9 cellular contexts compared by ENCODE assay signal in the genomic region with DNA sequence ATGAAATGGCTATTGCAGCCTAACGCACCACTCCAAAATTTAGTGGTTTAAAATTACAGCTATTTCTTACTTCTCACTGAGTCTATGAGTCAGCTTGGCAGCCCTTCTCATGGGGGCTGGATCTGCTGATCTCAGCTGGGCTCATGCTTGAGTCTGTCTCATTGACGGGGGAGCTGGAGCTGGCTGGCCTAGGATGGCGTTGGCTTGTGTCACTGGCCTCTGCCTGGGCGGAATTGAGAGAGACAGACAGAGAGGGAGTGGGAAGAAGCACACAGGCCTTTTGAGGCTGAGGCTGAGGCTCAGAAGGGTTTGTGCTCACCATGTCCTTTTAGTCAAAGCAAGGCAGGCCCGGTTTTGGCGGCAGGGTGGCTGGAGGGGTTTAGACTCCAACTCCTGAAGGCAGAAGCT.
DNase-seq lines count a peak whose midpoint lies in the region; ATAC-seq, FAIRE-seq and TF ChIP-seq lines count a peak whose summit lies in the region.
"Had no signal": no experiment of that assay in that cellular context is flagged by ENCODE, and none has a peak within 500 bp of the region (broad histone marks: within the 10 kb centered on the region; RNA-seq: fewer than 3 reads in every experiment).

No MANE protein-coding gene starts in this region.

- H3K27ac Mint-ChIP-seq in activated T-helper 1 cell treated with anti-CD3 and anti-CD28 coated beads, Interleukin-12 subunit alpha, Interleukin-12 subunit beta, Interleukin-2, Interleukin-4 antibody, amounts not matched to agents 30 ng/mL and 10 ng/mL and 1 ng/mL, durations not matched to agents 14 hours and 24 hours and 36 hours: no peak overlapping the region

- no peak overlapping the region for H2AFZ ChIP-seq in osteoblast (ENCODE audit: low read length)

- intact Hi-C loops in Right ventricle myocardium inferior (cut with DNase I): no loop called here
- intact Hi-C loops in activated T-helper 1 cell treated with anti-CD3 and anti-CD28 coated beads, Interleukin-12 subunit alpha, Interleukin-12 subunit beta, Interleukin-2, Interleukin-4 antibody, amounts not matched to agents 30 ng/mL and 10 ng/mL and 1 ng/mL, durations not matched to agents 14 hours and 24 hours and 36 hours (cut with micrococcal nuclease): no loop called here

- H4K20me1 ChIP-seq in osteoblast (ENCODE audit: insufficient read depth, low read length): no peaks in the 10 kb centered on the region

- TF ChIP-seq CTCF in osteoblast (IDR thresholded peaks at IDR 0.05; ENCODE audit: extremely low read depth, low read depth, low read length): no peak

- no peak overlapping the region for H3K4me3 Mint-ChIP-seq in activated T-helper 1 cell treated with anti-CD3 and anti-CD28 coated beads, Interleukin-12 subunit alpha, Interleukin-12 subunit beta, Interleukin-2, Interleukin-4 antibody, amounts not matched to agents 30 ng/mL and 10 ng/mL and 1 ng/mL, durations not matched to agents 14 hours and 24 hours and 36 hours
- H3K4me3 Mint-ChIP-seq: central memory CD8-positive, alpha-beta T cell had no signal

- no peaks in the 10 kb centered on the region for H3K36me3 Mint-ChIP-seq in activated T-helper 1 cell treated with anti-CD3 and anti-CD28 coated beads, Interleukin-12 subunit alpha, Interleukin-12 subunit beta, Interleukin-2, Interleukin-4 antibody, amounts not matched to agents 30 ng/mL and 10 ng/mL and 1 ng/mL, durations not matched to agents 14 hours and 24 hours and 36 hours (ENCODE audit: low read depth)

- H3K9me3 ChIP-seq in SJCRH30 (replicated peaks) (no peaks in the 10 kb centered on the region), osteoblast (ENCODE audit: low read depth, low read length) (no peaks in the 10 kb centered on the region)

- no peak for FAIRE-seq in H54 (lab: Jason Lieb, UNC)

- H3K79me2 ChIP-seq in osteoblast (ENCODE audit: insufficient read depth, low read length): no peaks in the 10 kb centered on the region

- H3K27me3 Mint-ChIP-seq in activated T-helper 1 cell treated with anti-CD3 and anti-CD28 coated beads, Interleukin-12 subunit alpha, Interleukin-12 subunit beta, Interleukin-2, Interleukin-4 antibody, amounts not matched to agents 30 ng/mL and 10 ng/mL and 1 ng/mL, durations not matched to agents 14 hours and 24 hours and 36 hours (ENCODE audit: insufficient read depth): no peaks in the 10 kb centered on the region
- H3K27me3 Mint-ChIP-seq: central memory CD8-positive, alpha-beta T cell had no signal

- DNase-seq in H54 (ENCODE audit: insufficient read length, low spot score) (peak; percentile 26), SJCRH30 (peak; percentile 36 to 45), Right ventricle myocardium inferior (ENCODE audit: missing footprints) (no peak), osteoblast (ENCODE audit: insufficient read length, low spot score, missing footprints) (peak; percentile 82), T-helper 1 cell (no peak)
- DNase-seq in activated CD4-positive, CD25-positive, alpha-beta regulatory T cell treated with anti-CD3 and anti-CD28 coated beads, Interleukin-2, amount 50 U/mL, for 72 hours: no peak
- DNase-seq in activated T-helper 1 cell treated with anti-CD3 and anti-CD28 coated beads, Interleukin-12 subunit alpha, Interleukin-12 subunit beta, Interleukin-2, Interleukin-4 antibody, amounts not matched to agents 30 ng/mL and 10 ng/mL and 1 ng/mL, durations not matched to agents 14 hours and 24 hours and 36 hours (ENCODE audit: low spot score): no peak

- no peak for TF ChIP-seq POLR2A in H54 (IDR thresholded peaks at IDR 0.05; ENCODE audit: low read depth, low read length)

- no peaks in the 10 kb centered on the region for H3K4me1 Mint-ChIP-seq in activated T-helper 1 cell treated with anti-CD3 and anti-CD28 coated beads, Interleukin-12 subunit alpha, Interleukin-12 subunit beta, Interleukin-2, Interleukin-4 antibody, amounts not matched to agents 30 ng/mL and 10 ng/mL and 1 ng/mL, durations not matched to agents 14 hours and 24 hours and 36 hours (ENCODE audit: low read depth)
- H3K4me1 Mint-ChIP-seq: central memory CD8-positive, alpha-beta T cell had no signal

- H3K4me1 ChIP-seq in SJCRH30 (peaks cover 6% of the 10 kb centered on the region), osteoblast (ENCODE audit: insufficient read depth, low read length) (no peaks in the 10 kb centered on the region)

- H3K27ac ChIP-seq in SJCRH30 (no peak overlapping the region), osteoblast (ENCODE audit: low read depth, low read length) (no peak overlapping the region)

- no peak overlapping the region for H3K4me2 ChIP-seq in osteoblast (ENCODE audit: insufficient read depth, low read length)

- no peaks in the 10 kb centered on the region; the same call in 1 of the 2 replicates for H3K27me3 ChIP-seq in SJCRH30
- no peaks in the 10 kb centered on the region for H3K27me3 ChIP-seq in osteoblast (ENCODE audit: insufficient read depth, low read length)

- no peaks in the 10 kb centered on the region for H3K9me3 Mint-ChIP-seq in activated T-helper 1 cell treated with anti-CD3 and anti-CD28 coated beads, Interleukin-12 subunit alpha, Interleukin-12 subunit beta, Interleukin-2, Interleukin-4 antibody, amounts not matched to agents 30 ng/mL and 10 ng/mL and 1 ng/mL, durations not matched to agents 14 hours and 24 hours and 36 hours

- H3K4me3 ChIP-seq in SJCRH30: no peak overlapping the region
- H3K4me3 ChIP-seq in osteoblast (ENCODE audit: insufficient read depth, low read length): no peak overlapping the region

- peak; percentile 93 for ATAC-seq in Right ventricle myocardium inferior
- ATAC-seq in HG02759 (IDR thresholded peaks at IDR 0.05; ENCODE audit: unreplicated experiment): no peak

- no peaks in the 10 kb centered on the region for H3K36me3 ChIP-seq in SJCRH30
- no peaks in the 10 kb centered on the region for H3K36me3 ChIP-seq in osteoblast (ENCODE audit: insufficient read depth, low read length)

Comparison
In these comparisons a context has a peak if more than half of its experiments do, and no peak if none do; other contexts are left out.
1. DNase-seq: peak in H54 (single experiment), SJCRH30 (2 of 2) and osteoblast (single experiment); none in Right ventricle myocardium inferior (single experiment), activated CD4-positive, CD25-positive, alpha-beta regulatory T cell treated with anti-CD3 and anti-CD28 coated beads, Interleukin-2, amount 50 U/mL, for 72 hours (single experiment), activated T-helper 1 cell treated with anti-CD3 and anti-CD28 coated beads, Interleukin-12 subunit alpha, Interleukin-12 subunit beta, Interleukin-2, Interleukin-4 antibody, amounts not matched to agents 30 ng/mL and 10 ng/mL and 1 ng/mL, durations not matched to agents 14 hours and 24 hours and 36 hours (single experiment) and T-helper 1 cell (0 of 5).